ENCODE assay signal across 8 cellular contexts in the genomic region with DNA sequence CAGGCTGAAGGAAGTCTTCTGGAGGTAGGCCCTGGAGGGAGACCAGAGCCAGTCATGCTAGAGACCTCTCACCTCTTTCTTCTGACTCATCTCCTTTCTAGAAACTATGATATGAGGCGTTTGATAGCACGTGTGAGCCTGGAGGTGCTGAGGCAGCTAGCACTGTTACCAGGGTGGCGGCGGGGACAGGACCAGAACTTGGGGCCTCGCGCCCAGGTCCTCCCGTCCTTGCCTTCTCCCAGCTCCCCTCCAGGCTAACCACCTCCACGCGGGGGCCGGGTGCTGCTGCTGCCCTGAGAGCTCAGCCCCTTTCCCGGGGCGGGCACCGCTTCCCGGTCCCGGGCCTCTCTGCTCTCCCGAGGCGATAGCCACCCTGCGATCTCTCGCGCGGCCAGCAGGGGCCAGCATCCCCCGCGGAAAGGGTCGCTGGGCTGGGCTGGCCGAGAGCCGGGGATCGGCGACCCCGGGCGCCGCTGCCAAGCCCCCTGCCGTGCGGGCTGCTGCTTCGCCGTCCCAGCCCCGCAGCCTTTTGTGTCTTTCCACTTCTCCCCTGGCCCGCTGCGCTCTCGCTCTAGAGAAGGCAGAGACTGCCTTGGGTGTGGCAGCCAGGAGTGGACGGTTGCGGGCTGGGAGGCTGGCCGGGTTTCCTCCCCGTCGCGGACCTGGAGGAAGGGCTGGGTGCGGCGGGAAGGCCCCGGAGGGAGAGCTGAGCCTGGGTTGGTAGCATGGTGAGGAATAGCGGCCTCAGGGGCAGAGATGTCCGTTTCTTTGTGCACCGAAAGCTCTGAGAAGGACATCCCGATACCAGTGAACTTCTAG. TPM values are rescaled to one million over a fixed set of nuclear protein-coding genes. Genes with fewer than 3 reads are reported as not detected.
DNase-seq lines count a peak whose midpoint lies in the region; ATAC-seq, FAIRE-seq and TF ChIP-seq lines count a peak whose summit lies in the region.

No MANE protein-coding gene starts in this region.

- peak overlapping the region; percentile 69 to 80 for H3K4me3 Mint-ChIP-seq in CD14-positive monocyte

- TF ChIP-seq CTCF in CD14-positive monocyte (IDR thresholded peaks at IDR 0.05), result peak; percentile 97

- H3K27ac Mint-ChIP-seq in CD14-positive monocyte, result peak overlapping the region in 1 of 7 donors; percentile 66

- no peak overlapping the region for H3K27ac ChIP-seq in mesodermal cell (ENCODE audit: low read depth, low read length, severe bottlenecking)

- no peaks in the 10 kb centered on the region for H3K27me3 ChIP-seq in endocrine pancreas (ENCODE audit: control insufficient read depth, insufficient read depth, low read length)

- intact Hi-C loops in CD14-positive monocyte (cut with micrococcal nuclease), result loop anchor here (5.0 kb wide), 2 partner anchors 320 to 1405 kb away; no protein-coding TSS in a partner anchor

- H3K9me3 Mint-ChIP-seq in CD14-positive monocyte, result no peaks in the 10 kb centered on the region

- peak; percentile 53 for FAIRE-seq in GM19239 (lab: Jason Lieb, UNC)

- H3K9ac ChIP-seq in endocrine pancreas (ENCODE audit: control insufficient read depth, insufficient read depth, low read length), result peak overlapping the region; percentile 82

- H3K36me3 Mint-ChIP-seq in CD14-positive monocyte, result no peaks in the 10 kb centered on the region

- 12 to 13% methylated on average over 33 to 39 of the region's 52 CpGs for WGBS in mesodermal cell (ENCODE audit: insufficient coverage in 2 of 2), 2 experiments

- peaks cover 10% of the 10 kb centered on the region for H3K4me1 Mint-ChIP-seq in CD14-positive monocyte

- H3K27me3 Mint-ChIP-seq in CD14-positive monocyte (ENCODE audit: low read depth in 3 of 3), result peaks cover 4 to 17% (median 5%) of the 10 kb centered on the region in 3 donors

- H3K4me3 ChIP-seq in endocrine pancreas (ENCODE audit: control insufficient read depth, insufficient read depth, low read length) (no peak overlapping the region), mesodermal cell (ENCODE audit: extremely low read depth, insufficient read depth, low read length, poor library complexity, severe bottlenecking) (peak overlapping the region; percentile 42)

- no peak for DNase-seq in CD14-positive monocyte (ENCODE audit: low spot score)
- DNase-seq in GM19239 (ENCODE audit: insufficient read length, low spot score), result peak; percentile 84
- peak; percentile 84 for DNase-seq in NCI-H82 (lab: John Stamatoyannopoulos, UW)
- DNase-seq in activated CD8-positive, alpha-beta memory T cell treated with anti-CD3 and anti-CD28 coated beads, Interleukin-2, amount 50 U/mL, for 1 hour (ENCODE audit: extremely low read depth), result peak; percentile 11
- peak; percentile 50 for DNase-seq in stimulated activated CD8-positive, alpha-beta memory T cell treated with anti-CD3 and anti-CD28 coated beads, Interleukin-15, amount 100 ng/mL, for 24 hours (ENCODE audit: low read depth)

- H3K4me1 ChIP-seq in endocrine pancreas (ENCODE audit: control insufficient read depth, insufficient read depth, low read length) (no peaks in the 10 kb centered on the region), mesodermal cell (ENCODE audit: control insufficient read depth, insufficient read depth, low read length, poor library complexity, severe bottlenecking) (peaks cover 3% of the 10 kb centered on the region)

- ATAC-seq in HG03354 (IDR thresholded peaks at IDR 0.05; ENCODE audit: poor library complexity, severe bottlenecking, unreplicated experiment), result peak; percentile 89

- H3K9me3 ChIP-seq in endocrine pancreas (ENCODE audit: control insufficient read depth, low read length), result no peaks in the 10 kb centered on the region
- no peaks in the 10 kb centered on the region for H3K9me3 ChIP-seq in mesodermal cell (ENCODE audit: control insufficient read depth, low read length)

- H3K36me3 ChIP-seq in endocrine pancreas (ENCODE audit: control insufficient read depth, insufficient read depth, low read length) (no peaks in the 10 kb centered on the region), mesodermal cell (ENCODE audit: control insufficient read depth, insufficient read depth, low read length) (no peaks in the 10 kb centered on the region)

RNA-seq across cellular contexts. Expression of gene TMEM17, which starts 49.1 kb away (rescaled TPM):
- polyA plus RNA-seq in CD14-positive monocyte, result under 1 TPM; 0.10 to 0.26 TPM
- 1.8 TPM for polyA plus RNA-seq in mesodermal cell (2013, experiment 1 of 2)
- polyA plus RNA-seq in mesodermal cell (2013, experiment 2 of 2), result 1.5 TPM
